Comparison of ENCODE assay signal across 25 cellular contexts in genomic region chr4:81946996-81947395, GRCh38.
"Had no signal": no experiment of that assay in that cellular context is flagged by ENCODE, and none has a peak within 500 bp of the region (broad histone marks: within the 10 kb centered on the region; RNA-seq: fewer than 3 reads in every experiment).

No MANE protein-coding gene starts in this region.

- H3K9me3 ChIP-seq: gastroesophageal sphincter, mucosa of descending colon, prostate gland, right atrium auricular region, stomach, thyroid gland, vagina had no signal

- H3K4me3 Mint-ChIP-seq: memory B cell; mesothelial cell of epicardium; naive B cell; natural killer cell treated with Interleukin-12 subunit alpha and Interleukin-12 subunit beta and Interleukin-15 and Interleukin-18, amount 100 ng/mL, for 72 hours; neural crest cell; stimulated activated effector memory CD8-positive, alpha-beta T cell treated with anti-CD3 and anti-CD28 coated beads, Interleukin-12 subunit alpha, Interleukin-12 subunit beta, amount 100 ng/mL, for 72 hours had no signal

- H3K9me3 Mint-ChIP-seq: naive B cell; natural killer cell treated with Interleukin-12 subunit alpha and Interleukin-12 subunit beta and Interleukin-15 and Interleukin-18, amount 100 ng/mL, for 72 hours; stimulated activated effector memory CD8-positive, alpha-beta T cell treated with anti-CD3 and anti-CD28 coated beads, Interleukin-12 subunit alpha, Interleukin-12 subunit beta, amount 100 ng/mL, for 72 hours had no signal

- H3K36me3 ChIP-seq: gastroesophageal sphincter, heart left ventricle, prostate gland, right atrium auricular region, stomach, thyroid gland, vagina had no signal

- H3K4me1 ChIP-seq: foreskin keratinocyte, gastroesophageal sphincter, heart left ventricle, prostate gland, right atrium auricular region, stomach, vagina had no signal

- H3K27me3 ChIP-seq: gastroesophageal sphincter, heart left ventricle, hepatocyte, right atrium auricular region, thyroid gland, vagina had no signal

- H3K27ac Mint-ChIP-seq: memory B cell; mesothelial cell of epicardium; naive B cell; natural killer cell treated with Interleukin-12 subunit alpha and Interleukin-12 subunit beta and Interleukin-15 and Interleukin-18, amount 100 ng/mL, for 72 hours; stimulated activated effector memory CD8-positive, alpha-beta T cell treated with anti-CD3 and anti-CD28 coated beads, Interleukin-12 subunit alpha, Interleukin-12 subunit beta, amount 100 ng/mL, for 72 hours had no signal

- H3K4me3 ChIP-seq: dorsolateral prefrontal cortex, gastroesophageal sphincter, heart left ventricle, hepatocyte, lung, mucosa of descending colon, prostate gland, right atrium auricular region, smooth muscle cell, stomach, thyroid gland, vagina had no signal

- DNase-seq: dorsolateral prefrontal cortex; effector CD4-positive, alpha-beta T cell; foreskin keratinocyte; heart left ventricle; mucosa of descending colon; naive B cell; stimulated activated CD4-positive, alpha-beta T cell treated with anti-CD3 and anti-CD28 coated beads, Interleukin-2, amount 100 ng/mL, for 24 hours; stimulated activated CD4-positive, alpha-beta T cell treated with anti-CD3 and anti-CD28 coated beads, Interleukin-4, amount 100 ng/mL, for 24 hours; stimulated activated naive CD4-positive, alpha-beta T cell treated with Interleukin-2 at 50 U/mL for 16 hours; stomach; thyroid gland; trophoblast cell had no signal

- H3K36me3 Mint-ChIP-seq: memory B cell; mesothelial cell of epicardium; naive B cell; stimulated activated effector memory CD8-positive, alpha-beta T cell treated with anti-CD3 and anti-CD28 coated beads, Interleukin-12 subunit alpha, Interleukin-12 subunit beta, amount 100 ng/mL, for 72 hours had no signal

- H3K27ac ChIP-seq: dorsolateral prefrontal cortex, epithelial cell of prostate, foreskin keratinocyte, gastroesophageal sphincter, heart left ventricle, hepatocyte, prostate gland, right atrium auricular region, stomach, thyroid gland, vagina had no signal

- H3K4me1 Mint-ChIP-seq: memory B cell; mesothelial cell of epicardium; naive B cell; stimulated activated effector memory CD8-positive, alpha-beta T cell treated with anti-CD3 and anti-CD28 coated beads, Interleukin-12 subunit alpha, Interleukin-12 subunit beta, amount 100 ng/mL, for 72 hours had no signal
